8 cellular contexts compared by ENCODE assay signal in the genomic region with DNA sequence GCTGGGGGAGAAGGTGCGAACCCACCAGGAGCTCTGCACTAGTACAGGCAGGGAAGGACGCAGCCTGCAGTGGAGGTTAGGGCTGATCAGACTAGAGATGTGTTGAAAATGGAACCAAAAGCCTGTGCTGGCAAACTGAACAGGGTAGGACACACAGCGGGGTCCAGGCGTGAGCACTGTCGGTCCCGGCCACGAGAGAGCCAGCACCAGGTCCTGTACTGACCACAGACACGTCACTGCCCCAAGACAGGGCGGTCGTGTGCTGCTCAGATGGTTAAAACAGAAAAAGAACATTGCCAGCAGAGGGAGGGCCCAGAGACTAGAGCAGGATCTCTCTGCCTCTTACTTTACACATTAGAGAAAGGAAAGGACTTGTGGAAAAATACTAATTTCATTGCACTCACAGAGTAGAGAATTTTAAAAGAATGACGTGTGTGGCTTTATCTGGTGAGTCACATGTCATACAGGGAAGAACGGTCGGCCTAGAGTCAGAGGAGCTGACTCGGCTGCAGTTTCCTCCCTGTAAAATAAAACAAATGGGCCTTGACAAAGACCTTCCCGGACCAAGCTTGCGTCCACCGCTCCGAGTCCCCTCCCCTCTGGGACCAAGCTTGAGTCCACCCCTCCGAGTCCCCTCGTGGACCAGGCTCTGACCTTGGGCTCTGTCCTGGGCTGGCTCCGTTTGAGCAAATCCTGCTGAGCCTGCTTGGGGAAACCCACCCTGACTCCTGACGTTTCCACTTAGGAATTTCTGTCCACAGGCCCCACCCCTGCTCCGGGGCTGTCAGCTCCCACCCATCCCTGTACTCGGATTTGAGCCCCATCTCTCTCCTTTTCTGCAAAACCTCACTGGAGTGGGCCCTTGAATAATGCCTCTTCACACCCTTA. TPM values are rescaled to one million over a fixed set of nuclear protein-coding genes. Genes with fewer than 3 reads are reported as not detected.
A peak's percentile ranks its signal among the peaks of the same experiment; 100 is the strongest.
DNase-seq lines count a peak whose midpoint lies in the region; ATAC-seq and TF ChIP-seq lines count a peak whose summit lies in the region.

No MANE protein-coding gene starts in this region.

- H3K9me3 ChIP-seq in spleen, result no peaks in the 10 kb centered on the region

- no peak for ATAC-seq in HG03175 (IDR thresholded peaks at IDR 0.05; ENCODE audit: unreplicated experiment)

- TF ChIP-seq POLR2A in spleen (IDR thresholded peaks at IDR 0.05), result no peak

- peak overlapping the region; percentile 67 to 92 (median 88) for H3K27ac ChIP-seq in spleen

- intact Hi-C loops in spleen (cut with DNase I; ENCODE audit: low total_unique reads), result no loop called here

- H3K27me3 ChIP-seq in kidney epithelial cell (ENCODE audit: control insufficient read depth, insufficient read depth, low read length) (no peaks in the 10 kb centered on the region), spleen (replicated peaks in 1 of 7) (no peaks in the 10 kb centered on the region)

- 42 to 58% (median 55%) methylated on average over 24 of the region's 24 CpGs for WGBS in spleen, 5 donors

- H3K36me3 ChIP-seq in kidney epithelial cell (ENCODE audit: control insufficient read depth, insufficient read depth, low read length) (no peaks in the 10 kb centered on the region), spleen (peaks cover 0 to 55% (median 13%) of the 10 kb centered on the region in 6 donors)

- H3K4me3 ChIP-seq in GM12865 (ENCODE audit: low read depth, low read length) (peak overlapping the region; percentile 53), kidney epithelial cell (ENCODE audit: low read depth, low read length) (peak overlapping the region; percentile 38), spleen (peak overlapping the region; percentile 12 to 64 (median 22))

- peaks cover 0 to 29% (median 15%) of the 10 kb centered on the region in 6 donors for H3K4me1 ChIP-seq in spleen

- TF ChIP-seq CTCF in GM12865 (IDR thresholded peaks at IDR 0.05; ENCODE audit: insufficient read depth, low read depth, low read length, missing control alignments) (no peak), kidney epithelial cell (IDR thresholded peaks at IDR 0.05; ENCODE audit: insufficient read depth, low read length, poor library complexity, severe bottlenecking) (no peak), spleen (IDR thresholded peaks at IDR 0.05 in 8 of 11, conservative IDR thresholded peaks at IDR 0.05 in 3 of 11) (peak in 4 of 11 experiments; percentile 12 to 25 (median 18))

- DNase-seq in GM12865 (ENCODE audit: low read depth) (peak; percentile 48), LoVo (ENCODE audit: low spot score) (peak; percentile 66), brain pericyte (ENCODE audit: low read depth, low spot score) (peak; percentile 55), kidney epithelial cell (ENCODE audit: low read depth) (peak; percentile 72), spleen (peak; percentile 86), NCI-H774 (lab: John Stamatoyannopoulos, UW) (no peak), DMS79 treated with DMSO at 0.1 percent for 48 hours (lab: John Stamatoyannopoulos, UW) (no peak)

RNA-seq across cellular contexts. Expression of a gene that starts 16.7 kb away (rescaled TPM):
- total RNA-seq in kidney epithelial cell (24.2 and 25.6 TPM in 2 replicates), spleen (100 to 1,000 TPM in 1 of 7 donors, 10 to 100 TPM in 6; 36.5 to 106 (median 55.8) TPM)
- 10 to 100 TPM; 31.8 to 56.0 (median 48.4) TPM for polyA plus RNA-seq in spleen

RNA-seq across cellular contexts. Expression of a gene that starts 22.1 kb away (rescaled TPM):
- total RNA-seq in kidney epithelial cell, result 39.0 and 43.0 TPM in 2 replicates
- 10 to 100 TPM; 17.9 to 24.7 (median 20.3) TPM for total RNA-seq in spleen
- polyA plus RNA-seq in spleen, result 10 to 100 TPM in 1 of 3 donors, 1 to 10 TPM in 2; 4.3 to 11.9 (median 6.3) TPM

RNA-seq across cellular contexts. Expression of a gene that starts 39.0 kb away (rescaled TPM):
- 3,924 and 4,999 TPM in 2 replicates for total RNA-seq in kidney epithelial cell
- 1,000 to 10,000 TPM in 6 of 7 donors, 100 to 1,000 TPM in 1; 901 to 3,930 (median 1,217) TPM for total RNA-seq in spleen
- 1,000 to 10,000 TPM; 3,976 to 6,688 (median 5,664) TPM for polyA plus RNA-seq in spleen

RNA-seq across cellular contexts. Expression of a gene that starts 58.9 kb away (rescaled TPM):
- not detected in 2 replicates for total RNA-seq in kidney epithelial cell
- 1 to 10 TPM in 6 of 7 donors, under 1 TPM in 1; 0.64 to 8.0 (median 4.7) TPM for total RNA-seq in spleen
- polyA plus RNA-seq in spleen, result 1 to 10 TPM; 1.9 to 3.2 (median 2.0) TPM

Comparison
In these comparisons a context has a peak if more than half of its experiments do, and no peak if none do; other contexts are left out.
1. DNase-seq: peak in GM12865 (single experiment), LoVo (single experiment), brain pericyte (single experiment), kidney epithelial cell (single experiment) and spleen (single experiment); none in NCI-H774 (single experiment) and DMS79 treated with DMSO at 0.1 percent for 48 hours (single experiment).
2. Peak in every context shown above with its lines, with median percentiles within 50 percentile points of each other: H3K4me3 ChIP-seq.